8 cellular contexts compared by ENCODE assay signal in genomic region chr3:45595364-45596154, GRCh38. TPM values are rescaled to one million over a fixed set of nuclear protein-coding genes. Genes with fewer than 3 reads are reported as not detected.
DNase-seq lines count a peak whose midpoint lies in the region; ATAC-seq and TF ChIP-seq lines count a peak whose summit lies in the region.

No MANE protein-coding gene starts in this region.

- H3K4me1 ChIP-seq in HUES64 (ENCODE audit: insufficient read depth, low read length) = peaks cover 26% of the 10 kb centered on the region

- no peaks in the 10 kb centered on the region for H3K9me3 ChIP-seq in HUES64 (ENCODE audit: insufficient read depth, low read depth, low read length)

- H3K27ac ChIP-seq in HUES64 (ENCODE audit: low read depth, low read length) (no peak overlapping the region), dorsolateral prefrontal cortex (peak overlapping the region in 5 of 59 donors; percentile 7 to 39 (median 36))

- in situ Hi-C loops in ACHN (cut with HindIII; ENCODE audit: low pct_ligation_motif_present, low pct_unique_long_range_greater_than_20kb, low sequenced_read_pairs) = no loop called here

- H3K4me3 Mint-ChIP-seq in neural crest cell = peak overlapping the region; percentile 92

- 94% methylated on average over 15 of the region's 15 CpGs for WGBS in HUES64

- DNase-seq in GM10266 (ENCODE audit: extremely low spot score) (peak; percentile 30), dorsolateral prefrontal cortex (no peak), neural crest cell (ENCODE audit: low read depth, low spot score) (no peak), ACHN (no peak), mesenteric fat pad (ENCODE audit: low spot score) (no peak), middle frontal gyrus (ENCODE audit: extremely low spot score, low spot score) (no peak)

- intact Hi-C loops in dorsolateral prefrontal cortex (cut with DNase I) = no loop called here

- H3K27me3 Mint-ChIP-seq in neural crest cell (ENCODE audit: low read depth) = no peaks in the 10 kb centered on the region

- H3K27me3 ChIP-seq in HUES64 (ENCODE audit: insufficient read depth, low read length) (no peaks in the 10 kb centered on the region), dorsolateral prefrontal cortex (no peaks in the 10 kb centered on the region)

- no peak overlapping the region for H3K27ac Mint-ChIP-seq in neural crest cell (ENCODE audit: unreplicated experiment)

- H3K4me1 Mint-ChIP-seq in neural crest cell = peaks cover 48% of the 10 kb centered on the region

- H3K9me3 Mint-ChIP-seq in neural crest cell = peaks cover 2% of the 10 kb centered on the region

- no peak overlapping the region; the same call in 1 of the 2 replicates for H3K9ac ChIP-seq in HUES64 (ENCODE audit: low read depth, low read length)

- TF ChIP-seq CTCF in GM10266 (IDR thresholded peaks at IDR 0.05; ENCODE audit: control insufficient read depth, insufficient read depth, low read depth, missing control alignments) (no peak), dorsolateral prefrontal cortex (IDR thresholded peaks at IDR 0.05 in 54 of 56, conservative IDR thresholded peaks at IDR 0.05 in 2 of 56; ENCODE audit: low read depth in 1 of 56, partially characterized antibody in 56 of 56) (no peak), neural crest cell (conservative IDR thresholded peaks at IDR 0.05) (no peak)

- peak overlapping the region; percentile 71 for H3K4me3 ChIP-seq in HUES64 (ENCODE audit: low read length)
- H3K4me3 ChIP-seq in dorsolateral prefrontal cortex = peak overlapping the region in 37 of 59 donors; percentile 3 to 77 (median 30)

- no peaks in the 10 kb centered on the region for H3K36me3 ChIP-seq in HUES64 (ENCODE audit: insufficient read depth, low read length)

- no peak for ATAC-seq in GM19452 (IDR thresholded peaks at IDR 0.05; ENCODE audit: unreplicated experiment)

- H3K36me3 Mint-ChIP-seq in neural crest cell (ENCODE audit: low read depth) = peaks cover 2% of the 10 kb centered on the region

RNA-seq across cellular contexts. Expression of gene LIMD1, which starts 1.0 kb away (rescaled TPM):
- 11.8 TPM for polyA plus RNA-seq in HUES64 (2013, experiment 1 of 2)
- polyA plus RNA-seq in HUES64 (2013, experiment 2 of 2) = 10.6 TPM
- total RNA-seq in dorsolateral prefrontal cortex (10 to 100 TPM in 48 of 120 experiments, 1 to 10 TPM in 72; 4.4 to 23.9 (median 9.4) TPM), neural crest cell (41.8 and 44.4 TPM in 2 replicates), mesenteric fat pad (26.5 TPM)
